Comparison of ENCODE assay signal across 8 cellular contexts in genomic region chr14:35331605-35332516, GRCh38. TPM values are rescaled to one million over a fixed set of nuclear protein-coding genes. Genes with fewer than 3 reads are reported as not detected.
A peak's percentile ranks its signal among the peaks of the same experiment; 100 is the strongest.
DNase-seq lines count a peak whose midpoint lies in the region; ATAC-seq, FAIRE-seq and TF ChIP-seq lines count a peak whose summit lies in the region.

No MANE protein-coding gene starts in this region.

- peaks cover 44% of the 10 kb centered on the region for H3K4me1 ChIP-seq in keratinocyte (ENCODE audit: control insufficient read depth, extremely low read depth, insufficient read depth, low read length)

- POLR2A ChIA-PET in activated B cell treated with CpG ODN at 0.5 μM for 24 hours (lab: Charles Lee), result interaction anchor here (2.5 to 3.9 kb wide), 2 partner anchors 36 to 71 kb away, joined by 8 to 53 read pairs; partner anchors contain the start of gene NFKBIA

- H3K4me1 Mint-ChIP-seq in activated B cell treated with CpG ODN at 0.5 μM for 24 hours, result peaks cover 25% of the 10 kb centered on the region

- peak overlapping the region in 2 of 3 experiments; percentile 15 to 37 for H3K4me3 ChIP-seq in keratinocyte (ENCODE audit: control insufficient read depth in 2 of 3, extremely low read depth in 1 of 3, insufficient read depth in 2 of 3, low read depth in 1 of 3, low read length in 3 of 3)

- H3K27ac ChIP-seq in keratinocyte (ENCODE audit: control insufficient read depth, insufficient read depth, low read length), result peak overlapping the region; percentile 95

- H3K9me3 ChIP-seq in keratinocyte (ENCODE audit: control insufficient read depth, low read depth, low read length), result no peaks in the 10 kb centered on the region

- no peaks in the 10 kb centered on the region for H4K20me1 ChIP-seq in keratinocyte (ENCODE audit: control insufficient read depth, extremely low read depth, insufficient read depth, low read length)

- no peaks in the 10 kb centered on the region for H3K27me3 ChIP-seq in keratinocyte (ENCODE audit: control insufficient read depth, extremely low read depth, insufficient read depth, low read length)

- no peaks in the 10 kb centered on the region for H3K79me2 ChIP-seq in keratinocyte (ENCODE audit: control insufficient read depth, insufficient read depth, low read length)

- no peaks in the 10 kb centered on the region for H3K27me3 Mint-ChIP-seq in activated B cell treated with CpG ODN at 0.5 μM for 24 hours

- peak; percentile 64 for FAIRE-seq in keratinocyte (lab: Jason Lieb, UNC)

- dilution Hi-C loops in keratinocyte (cut with MboI; ENCODE audit: extremely low pct_ligation_motif_present, low sequenced_read_pairs), result no loop called here

- CTCF ChIA-PET in activated B cell treated with CpG ODN at 0.5 μM for 24 hours (lab: Charles Lee), result no interaction called here

- H3K9me3 Mint-ChIP-seq in activated B cell treated with CpG ODN at 0.5 μM for 24 hours, result no peaks in the 10 kb centered on the region

- peak overlapping the region; percentile 52 for H3K4me3 Mint-ChIP-seq in activated B cell treated with CpG ODN at 0.5 μM for 24 hours

- no peaks in the 10 kb centered on the region for H3K36me3 Mint-ChIP-seq in activated B cell treated with CpG ODN at 0.5 μM for 24 hours (ENCODE audit: low read depth)

- peak overlapping the region; percentile 87 for H3K9ac ChIP-seq in keratinocyte (ENCODE audit: control insufficient read depth, extremely low read depth, insufficient read depth, low read length)

- DNase-seq in activated B cell treated with CpG ODN at 0.5 μM for 24 hours (no peak), keratinocyte (ENCODE audit: low read depth, low spot score) (peak; percentile 50), NCI-H446 treated with DMSO at 0.1 percent for 48 hours (lab: John Stamatoyannopoulos, UW) (no peak), DMS114 treated with DMSO at 0.1 percent for 48 hours (lab: John Stamatoyannopoulos, UW; ENCODE audit: unreplicated experiment) (no peak), Right ventricle myocardium inferior (ENCODE audit: missing footprints) (no peak)

- peak overlapping the region; percentile 91 for H2AFZ ChIP-seq in keratinocyte (ENCODE audit: control insufficient read depth, low read length)

- H3K4me2 ChIP-seq in keratinocyte (ENCODE audit: control insufficient read depth, extremely low read depth, insufficient read depth, low read depth, low read length), result peak overlapping the region; percentile 72

- ATAC-seq in GM18868 (IDR thresholded peaks at IDR 0.05; ENCODE audit: unreplicated experiment) (peak; percentile 74), HG02885 (IDR thresholded peaks at IDR 0.05; ENCODE audit: poor library complexity, unreplicated experiment) (peak; percentile 60), activated B cell treated with CpG ODN at 0.5 μM for 24 hours (ENCODE audit: low read depth) (peak; percentile 66), GM21526 (IDR thresholded peaks at IDR 0.05; ENCODE audit: low FRiP score, unreplicated experiment) (no peak), Right ventricle myocardium inferior (no peak)

- TF ChIP-seq CTCF in activated B cell treated with CpG ODN at 0.5 μM for 24 hours (IDR thresholded peaks at IDR 0.05) (no peak), keratinocyte (optimal IDR thresholded peaks at IDR 0.05 in 1 of 3, IDR thresholded peaks at IDR 0.05 in 1 of 3, conservative IDR thresholded peaks at IDR 0.05 in 1 of 3; ENCODE audit: extremely low read depth in 1 of 3, insufficient read depth in 2 of 3, low read length in 3 of 3) (no peak)

- intact Hi-C loops in activated B cell treated with CpG ODN at 0.5 μM for 24 hours (cut with micrococcal nuclease), result loop anchor here (1.0 to 2.0 kb wide), 2 partner anchors 33 to 72 kb away; partner anchors contain the start of gene NFKBIA
- intact Hi-C loops in Right ventricle myocardium inferior (cut with DNase I), result no loop called here

- no peaks in the 10 kb centered on the region for H3K36me3 ChIP-seq in keratinocyte (ENCODE audit: control insufficient read depth in 2 of 2, extremely low read depth in 1 of 2, insufficient read depth in 2 of 2, low read length in 2 of 2)

- no peaks in the 10 kb centered on the region for H3K9me1 ChIP-seq in keratinocyte (ENCODE audit: control insufficient read depth, extremely low read depth, insufficient read depth, low read length)

- H3K27ac Mint-ChIP-seq in activated B cell treated with CpG ODN at 0.5 μM for 24 hours, result peak overlapping the region; percentile 51

RNA-seq across cellular contexts. Expression of gene PSMA6, which starts 39.7 kb away (rescaled TPM):
- total RNA-seq in activated B cell treated with CpG ODN at 0.5 μM for 24 hours, result 163 and 180 TPM in 2 replicates
- polyA plus RNA-seq in keratinocyte, result 212 to 326 TPM (median 232 TPM) in 3 replicates
- 220 TPM for polyA plus RNA-seq in keratinocyte (2011; ENCODE audit: low read depth)
- polyA plus RNA-seq in keratinocyte (2011; cell fraction: cytosol; rRNA removed), result 184 and 333 TPM in 2 replicates
- 134 and 170 TPM in 2 replicates for polyA plus RNA-seq in keratinocyte (2011; cell fraction: nucleus; rRNA removed)
- polyA plus RNA-seq in keratinocyte (2012; ENCODE audit: low replicate concordance), result 189 and 205 TPM in 2 replicates
- polyA minus RNA-seq in keratinocyte, result 44.7 to 97.9 TPM (median 90.4 TPM) in 3 replicates
- polyA minus RNA-seq in keratinocyte (2011; cell fraction: cytosol; rRNA and poly(A)+ RNA removed), result 96.5 TPM
- 27.1 and 51.3 TPM in 2 replicates for polyA minus RNA-seq in keratinocyte (2011; cell fraction: nucleus; rRNA and poly(A)+ RNA removed)
- 195 TPM for total RNA-seq in Right ventricle myocardium inferior

Comparison
In these comparisons a context has a peak if more than half of its experiments do, and no peak if none do; other contexts are left out.
1. ATAC-seq: peak in GM18868 (single experiment), HG02885 (single experiment) and activated B cell treated with CpG ODN at 0.5 μM for 24 hours (single experiment); none in GM21526 (single experiment) and Right ventricle myocardium inferior (single experiment).